ENCODE assay signal across 29 cellular contexts in the genomic region with DNA sequence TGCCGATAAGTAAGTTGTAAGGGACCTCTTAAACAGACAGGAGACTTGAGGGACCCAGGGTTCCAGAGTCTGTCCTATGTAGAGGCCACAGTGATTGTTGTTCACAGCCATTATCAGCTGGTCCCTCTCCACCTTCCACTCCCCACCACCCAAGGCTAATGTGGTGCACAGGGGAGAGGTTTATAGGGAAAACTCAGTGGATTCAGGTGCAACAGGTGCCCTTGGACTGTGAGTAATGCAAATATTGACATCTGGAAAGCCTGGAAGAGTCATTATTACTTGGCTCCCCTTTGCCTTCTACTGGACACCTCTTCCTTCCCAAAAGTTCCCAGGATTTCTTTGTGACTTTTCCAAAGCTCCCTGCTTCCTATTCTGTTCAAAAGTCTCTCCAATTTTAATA.
"Had no signal": no experiment of that assay in that cellular context is flagged by ENCODE, and none has a peak within 500 bp of the region (broad histone marks: within the 10 kb centered on the region; RNA-seq: fewer than 3 reads in every experiment).

No MANE protein-coding gene starts in this region.

- FAIRE-seq: RCC 7860, TTC549 had no signal

- H3K36me3 ChIP-seq: brain microvascular endothelial cell had no signal

- H3K4me3 ChIP-seq: PC-9 had no signal

- DNase-seq: activated CD4-positive, alpha-beta memory T cell treated with anti-CD3 and anti-CD28 coated beads, Interleukin-2, amount 10 ng/mL, durations not matched to agents 7 days and 5 days; activated CD4-positive, alpha-beta T cell treated with anti-CD3 and anti-CD28 coated beads, Interleukin-2, amount 50 U/mL, for 1 hour; activated CD8-positive, alpha-beta memory T cell treated with anti-CD3 and anti-CD28 coated beads for 24 hours; activated CD8-positive, alpha-beta memory T cell treated with anti-CD3 and anti-CD28 coated beads, Interleukin-2, amount 10 ng/mL, durations not matched to agents 7 days and 5 days; activated CD8-positive, alpha-beta memory T cell treated with anti-CD3 and anti-CD28 coated beads, Interleukin-2, amount 50 U/mL, for 48 hours; activated effector memory CD4-positive, alpha-beta T cell treated with Interleukin-2 at 50 U/mL for 16 hours; activated naive CD4-positive, alpha-beta T cell treated with anti-CD3 and anti-CD28 coated beads, Interleukin-2, amount 10 ng/mL, durations not matched to agents 7 days and 5 days; activated naive CD8-positive, alpha-beta T cell treated with anti-CD3 and anti-CD28 coated beads, Interleukin-2, amount 50 U/mL, for 24 hours; activated T-cell treated with anti-CD3 and anti-CD28 coated beads, Interleukin-2, amount 50 U/mL, for 48 hours; anterior cingulate cortex; brain microvascular endothelial cell; central memory CD4-positive, alpha-beta T cell; NCI-H1105; NCI-H1417 treated with DMSO at 0.1 percent for 48 hours; NCI-H187 treated with DMSO at 0.1 percent for 48 hours; NCI-H2081; NCI-H2171 treated with DMSO at 0.1 percent for 48 hours; NCI-H2227 treated with DMSO at 0.1 percent for 48 hours; NCI-H446; NCI-H510A treated with DMSO at 0.1 percent for 48 hours; NCI-H526 treated with DMSO at 0.1 percent for 48 hours; NCI-H82; NK-92 treated with Interleukin-12 subunit alpha and Interleukin-12 subunit beta, amount 100 ng/mL, for 24 hours; PC-9; SIG-M5 had no signal

- ATAC-seq: activated CD8-positive, alpha-beta memory T cell treated with anti-CD3 and anti-CD28 coated beads, Interleukin-2, amount 10 ng/mL, durations not matched to agents 7 days and 5 days; activated naive CD8-positive, alpha-beta T cell treated with anti-CD3 and anti-CD28 coated beads, Interleukin-2, amount 50 U/mL, for 24 hours; Right ventricle myocardium inferior had no signal

- H3K27ac ChIP-seq: brain microvascular endothelial cell, PC-9, RWPE1 had no signal
